ENCODE assay signal across 16 cellular contexts in the genomic region with DNA sequence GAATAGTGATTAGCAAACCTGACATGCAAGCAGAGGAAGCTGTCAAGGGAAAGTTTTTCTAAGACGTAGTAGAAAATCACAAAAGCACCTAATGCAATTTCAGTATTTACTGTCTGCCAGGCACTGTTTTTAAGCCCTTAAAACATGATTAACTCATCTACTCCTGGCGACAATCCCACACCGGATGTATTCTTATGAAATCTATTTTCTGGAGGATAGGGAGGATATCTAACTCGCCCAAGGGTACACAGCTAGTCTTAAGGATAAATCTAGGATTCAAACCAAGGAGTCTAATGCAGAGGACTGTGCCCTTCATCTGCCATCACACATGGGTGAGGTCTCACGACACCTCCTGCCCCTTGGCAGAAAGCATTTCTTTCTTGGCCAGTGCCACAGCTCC. TPM values are rescaled to one million over a fixed set of nuclear protein-coding genes. Genes with fewer than 3 reads are reported as not detected.
DNase-seq lines count a peak whose midpoint lies in the region; ATAC-seq, FAIRE-seq and TF ChIP-seq lines count a peak whose summit lies in the region.
"Had no signal": no experiment of that assay in that cellular context is flagged by ENCODE, and none has a peak within 500 bp of the region (broad histone marks: within the 10 kb centered on the region; RNA-seq: fewer than 3 reads in every experiment).

No MANE protein-coding gene starts in this region.

- in situ Hi-C loops in ACHN (cut with HindIII; ENCODE audit: low pct_ligation_motif_present, low pct_unique_long_range_greater_than_20kb, low sequenced_read_pairs), result no loop called here

- H3K4me3 ChIP-seq in fibroblast of pulmonary artery (replicated peaks; ENCODE audit: low read depth, low read length), result no peak overlapping the region
- H3K4me3 ChIP-seq in small intestine (ENCODE audit: low read depth in 1 of 2, low read length in 2 of 2), result no peak overlapping the region
- H3K4me3 ChIP-seq: body of pancreas, SJSA1, testis had no signal

- TF ChIP-seq CTCF in fibroblast of pulmonary artery (IDR thresholded peaks at IDR 0.05; ENCODE audit: low read length, missing control alignments), result no peak

- no peak for ATAC-seq in SK-N-SH treated with all-trans-retinoic acid at 6 μM for 48 hours
- ATAC-seq: body of pancreas had no signal

- no peak for FAIRE-seq in small intestine (lab: Jason Lieb, UNC)

- H3K9me3 ChIP-seq in small intestine (ENCODE audit: control insufficient read depth, low read depth), result no peaks in the 10 kb centered on the region
- H3K9me3 ChIP-seq: body of pancreas, SJSA1, testis had no signal

- H3K27me3 ChIP-seq in small intestine (ENCODE audit: control insufficient read depth in 2 of 2, insufficient read depth in 2 of 2, low read length in 2 of 2), result no peaks in the 10 kb centered on the region
- H3K27me3 ChIP-seq: body of pancreas, SJSA1, testis had no signal

- peak overlapping the region; percentile 29 to 71 for H3K27ac ChIP-seq in small intestine (ENCODE audit: low read depth in 1 of 2, low read length in 1 of 2)
- H3K27ac ChIP-seq: SJSA1, testis had no signal

- DNase-seq in HCEC 1CT (peak; percentile 70), fibroblast of pulmonary artery (ENCODE audit: low read depth) (peak; percentile 89), small intestine (no peak), ACHN (no peak), anterior cingulate cortex (lab: John Stamatoyannopoulos, UW) (no peak)
- DNase-seq in stimulated activated CD4-positive, alpha-beta T cell treated with anti-CD3 and anti-CD28 coated beads, Interleukin-15, amount 100 ng/mL, for 24 hours, result no peak
- DNase-seq: activated CD4-positive, alpha-beta T cell treated with anti-CD3 and anti-CD28 coated beads for 4 hours; activated naive CD4-positive, alpha-beta T cell treated with Interleukin-2 at 50 U/mL for 16 hours; cortex of kidney; DMS 273 treated with DMSO at 0.1 percent for 48 hours; erythroblast; NCI-H2029; testis had no signal

- H3K4me1 ChIP-seq in small intestine (ENCODE audit: control insufficient read depth in 2 of 2, insufficient read depth in 1 of 2, low read depth in 1 of 2, low read length in 1 of 2), result peaks cover 5 to 7% of the 10 kb centered on the region in 2 donors
- H3K4me1 ChIP-seq: SJSA1 had no signal

- peaks cover 0 to 9% of the 10 kb centered on the region in 2 donors for H3K36me3 ChIP-seq in small intestine (ENCODE audit: control insufficient read depth in 2 of 2, insufficient read depth in 2 of 2, low read length in 2 of 2)
- H3K36me3 ChIP-seq: SJSA1 had no signal

- 76 to 89% (median 77%) methylated on average over 5 of the region's 5 CpGs for WGBS in small intestine, 3 donors

TF ChIP-seq in SK-N-SH treated with all-trans-retinoic acid at 6 μM for 48 hours, 23 proteins besides CTCF, POLR2A, EP300 and RAD21:
- TF ChIP-seq, protein P1, sequence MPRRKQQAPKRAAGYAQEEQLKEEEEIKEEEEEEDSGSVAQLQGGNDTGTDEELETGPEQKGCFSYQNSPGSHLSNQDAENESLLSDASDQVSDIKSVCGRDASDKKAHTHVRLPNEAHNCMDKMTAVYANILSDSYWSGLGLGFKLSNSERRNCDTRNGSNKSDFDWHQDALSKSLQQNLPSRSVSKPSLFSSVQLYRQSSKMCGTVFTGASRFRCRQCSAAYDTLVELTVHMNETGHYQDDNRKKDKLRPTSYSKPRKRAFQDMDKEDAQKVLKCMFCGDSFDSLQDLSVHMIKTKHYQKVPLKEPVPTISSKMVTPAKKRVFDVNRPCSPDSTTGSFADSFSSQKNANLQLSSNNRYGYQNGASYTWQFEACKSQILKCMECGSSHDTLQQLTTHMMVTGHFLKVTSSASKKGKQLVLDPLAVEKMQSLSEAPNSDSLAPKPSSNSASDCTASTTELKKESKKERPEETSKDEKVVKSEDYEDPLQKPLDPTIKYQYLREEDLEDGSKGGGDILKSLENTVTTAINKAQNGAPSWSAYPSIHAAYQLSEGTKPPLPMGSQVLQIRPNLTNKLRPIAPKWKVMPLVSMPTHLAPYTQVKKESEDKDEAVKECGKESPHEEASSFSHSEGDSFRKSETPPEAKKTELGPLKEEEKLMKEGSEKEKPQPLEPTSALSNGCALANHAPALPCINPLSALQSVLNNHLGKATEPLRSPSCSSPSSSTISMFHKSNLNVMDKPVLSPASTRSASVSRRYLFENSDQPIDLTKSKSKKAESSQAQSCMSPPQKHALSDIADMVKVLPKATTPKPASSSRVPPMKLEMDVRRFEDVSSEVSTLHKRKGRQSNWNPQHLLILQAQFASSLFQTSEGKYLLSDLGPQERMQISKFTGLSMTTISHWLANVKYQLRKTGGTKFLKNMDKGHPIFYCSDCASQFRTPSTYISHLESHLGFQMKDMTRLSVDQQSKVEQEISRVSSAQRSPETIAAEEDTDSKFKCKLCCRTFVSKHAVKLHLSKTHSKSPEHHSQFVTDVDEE (CRISPR knock-in tag; IDR thresholded peaks at IDR 0.05), result no peak
- TF ChIP-seq ISL1 (CRISPR knock-in tag; IDR thresholded peaks at IDR 0.05) (peak; percentile 25; the same call in 1 of the 2 replicates), TCF4 (CRISPR knock-in tag; IDR thresholded peaks at IDR 0.05; ENCODE audit: borderline replicate concordance) (peak; percentile 26; the same call in 1 of the 2 replicates), ZNF70 (CRISPR knock-in tag; IDR thresholded peaks at IDR 0.05) (0 out of 2 replicates have a peak, but pooled peaks have one; percentile 26), CSDC2 (CRISPR knock-in tag; IDR thresholded peaks at IDR 0.05) (no peak), PPARA (CRISPR knock-in tag; IDR thresholded peaks at IDR 0.05; ENCODE audit: borderline replicate concordance) (no peak), SNAI2 (CRISPR knock-in tag; IDR thresholded peaks at IDR 0.05) (peak; percentile 53; the same call in 1 of the 2 replicates), ZFP30 (CRISPR knock-in tag; IDR thresholded peaks at IDR 0.05) (no peak), OSR1 (CRISPR knock-in tag; IDR thresholded peaks at IDR 0.05) (no peak), ZC3H10 (CRISPR knock-in tag; IDR thresholded peaks at IDR 0.05) (no peak), ZNF565 (CRISPR knock-in tag; conservative IDR thresholded peaks at IDR 0.05; ENCODE audit: low read depth) (no peak), ARNTL (CRISPR knock-in tag; IDR thresholded peaks at IDR 0.05; ENCODE audit: borderline replicate concordance, low read depth) (no peak)
- TF ChIP-seq, protein P2, sequence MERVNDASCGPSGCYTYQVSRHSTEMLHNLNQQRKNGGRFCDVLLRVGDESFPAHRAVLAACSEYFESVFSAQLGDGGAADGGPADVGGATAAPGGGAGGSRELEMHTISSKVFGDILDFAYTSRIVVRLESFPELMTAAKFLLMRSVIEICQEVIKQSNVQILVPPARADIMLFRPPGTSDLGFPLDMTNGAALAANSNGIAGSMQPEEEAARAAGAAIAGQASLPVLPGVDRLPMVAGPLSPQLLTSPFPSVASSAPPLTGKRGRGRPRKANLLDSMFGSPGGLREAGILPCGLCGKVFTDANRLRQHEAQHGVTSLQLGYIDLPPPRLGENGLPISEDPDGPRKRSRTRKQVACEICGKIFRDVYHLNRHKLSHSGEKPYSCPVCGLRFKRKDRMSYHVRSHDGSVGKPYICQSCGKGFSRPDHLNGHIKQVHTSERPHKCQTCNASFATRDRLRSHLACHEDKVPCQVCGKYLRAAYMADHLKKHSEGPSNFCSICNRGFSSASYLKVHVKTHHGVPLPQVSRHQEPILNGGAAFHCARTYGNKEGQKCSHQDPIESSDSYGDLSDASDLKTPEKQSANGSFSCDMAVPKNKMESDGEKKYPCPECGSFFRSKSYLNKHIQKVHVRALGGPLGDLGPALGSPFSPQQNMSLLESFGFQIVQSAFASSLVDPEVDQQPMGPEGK (CRISPR knock-in tag; IDR thresholded peaks at IDR 0.05; ENCODE audit: borderline replicate concordance), result no peak
- TF ChIP-seq, protein P3, sequence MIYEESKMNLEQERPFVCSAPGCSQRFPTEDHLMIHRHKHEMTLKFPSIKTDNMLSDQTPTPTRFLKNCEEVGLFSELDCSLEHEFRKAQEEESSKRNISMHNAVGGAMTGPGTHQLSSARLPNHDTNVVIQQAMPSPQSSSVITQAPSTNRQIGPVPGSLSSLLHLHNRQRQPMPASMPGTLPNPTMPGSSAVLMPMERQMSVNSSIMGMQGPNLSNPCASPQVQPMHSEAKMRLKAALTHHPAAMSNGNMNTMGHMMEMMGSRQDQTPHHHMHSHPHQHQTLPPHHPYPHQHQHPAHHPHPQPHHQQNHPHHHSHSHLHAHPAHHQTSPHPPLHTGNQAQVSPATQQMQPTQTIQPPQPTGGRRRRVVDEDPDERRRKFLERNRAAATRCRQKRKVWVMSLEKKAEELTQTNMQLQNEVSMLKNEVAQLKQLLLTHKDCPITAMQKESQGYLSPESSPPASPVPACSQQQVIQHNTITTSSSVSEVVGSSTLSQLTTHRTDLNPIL (CRISPR knock-in tag; IDR thresholded peaks at IDR 0.05; ENCODE audit: low read depth), result no peak
- TF ChIP-seq, protein P4, sequence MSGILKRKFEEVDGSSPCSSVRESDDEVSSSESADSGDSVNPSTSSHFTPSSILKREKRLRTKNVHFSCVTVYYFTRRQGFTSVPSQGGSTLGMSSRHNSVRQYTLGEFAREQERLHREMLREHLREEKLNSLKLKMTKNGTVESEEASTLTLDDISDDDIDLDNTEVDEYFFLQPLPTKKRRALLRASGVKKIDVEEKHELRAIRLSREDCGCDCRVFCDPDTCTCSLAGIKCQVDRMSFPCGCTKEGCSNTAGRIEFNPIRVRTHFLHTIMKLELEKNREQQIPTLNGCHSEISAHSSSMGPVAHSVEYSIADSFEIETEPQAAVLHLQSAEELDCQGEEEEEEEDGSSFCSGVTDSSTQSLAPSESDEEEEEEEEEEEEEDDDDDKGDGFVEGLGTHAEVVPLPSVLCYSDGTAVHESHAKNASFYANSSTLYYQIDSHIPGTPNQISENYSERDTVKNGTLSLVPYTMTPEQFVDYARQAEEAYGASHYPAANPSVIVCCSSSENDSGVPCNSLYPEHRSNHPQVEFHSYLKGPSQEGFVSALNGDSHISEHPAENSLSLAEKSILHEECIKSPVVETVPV (CRISPR knock-in tag; IDR thresholded peaks at IDR 0.05), result no peak

RNA-seq across cellular contexts. Expression of a gene that starts 47.8 kb away (rescaled TPM):
- polyA plus RNA-seq in small intestine, result 1 to 10 TPM; 1.9 to 5.7 (median 3.1) TPM

Comparison
In these comparisons a context has a peak if more than half of its experiments do, and no peak if none do; other contexts are left out.
1. DNase-seq: peak in HCEC 1CT (single experiment) and fibroblast of pulmonary artery (single experiment); none in small intestine (single experiment), ACHN (single experiment), anterior cingulate cortex (0 of 58) and stimulated activated CD4-positive, alpha-beta T cell treated with anti-CD3 and anti-CD28 coated beads, Interleukin-15, amount 100 ng/mL, for 24 hours (single experiment).